In genomic region chr9:108442604-108443277, GRCh38 we compare ENCODE assay signal across 21 cellular contexts.
A peak's percentile ranks its signal among the peaks of the same experiment; 100 is the strongest.
DNase-seq lines count a peak whose midpoint lies in the region; ATAC-seq and TF ChIP-seq lines count a peak whose summit lies in the region.
"Had no signal": no experiment of that assay in that cellular context is flagged by ENCODE, and none has a peak within 500 bp of the region (broad histone marks: within the 10 kb centered on the region; RNA-seq: fewer than 3 reads in every experiment).

No MANE protein-coding gene starts in this region.

- H3K4me1 ChIP-seq in IMR-90 (ENCODE audit: control insufficient read depth, insufficient read depth, low read length) (peaks cover 21% of the 10 kb centered on the region), esophagus (ENCODE audit: control insufficient read depth in 2 of 2, insufficient read depth in 2 of 2, low read length in 1 of 2) (no peaks in the 10 kb centered on the region)
- H3K4me1 ChIP-seq: right atrium auricular region had no signal

- 8% methylated on average over 2 of the region's 6 CpGs; no CpG with 5 or more reads in 1 of the 2 experiments for WGBS in IMR-90 (ENCODE audit: extremely low coverage in 2 of 2, insufficient read length in 1 of 2), 2 experiments
- 43 to 44% methylated on average over 6 of the region's 6 CpGs for WGBS in esophagus, 2 donors

- peak overlapping the region; percentile 69 for H4K91ac ChIP-seq in IMR-90 (ENCODE audit: insufficient read depth, low read depth, low read length)

- CTCF ChIA-PET in AG04450 (lab: Charles Lee) (interaction anchor here (0.6 to 1.6 kb wide), 2 partner anchors 123 to 1430 kb away, joined by 6 to 7 read pairs; no protein-coding TSS in a partner anchor), IMR-90 (lab: Yijun Ruan, JAX) (interaction anchor here (0.7 to 0.8 kb wide), 2 partner anchors 39 to 82 kb away, joined by 3 read pairs; no protein-coding TSS in a partner anchor)

- peak overlapping the region; percentile 95 for H3K18ac ChIP-seq in IMR-90 (ENCODE audit: low read depth, low read length)

- DNase-seq in AG04450 (ENCODE audit: low read depth, low spot score) = peak; percentile 21
- DNase-seq in IMR-90 = peak; percentile 17
- DNase-seq in osteocyte (ENCODE audit: extremely low spot score, unreplicated experiment) = no peak
- DNase-seq in immature natural killer cell = no peak
- no peak for DNase-seq in NCI-H226
- DNase-seq in NCI-H1092 (lab: John Stamatoyannopoulos, UW) = no peak
- DNase-seq: activated CD4-positive, alpha-beta memory T cell treated with anti-CD3 and anti-CD28 coated beads, Interleukin-2, amount 10 ng/mL, durations not matched to agents 7 days and 5 days; activated gamma-delta T cell treated with Interleukin-2 at 50 U/mL for 16 hours; activated T-cell treated with anti-CD3 and anti-CD28 coated beads for 4 hours; adrenal gland; CD4-positive, CD25-positive, alpha-beta regulatory T cell; DMS 273 treated with DMSO at 0.1 percent for 48 hours; HCEC 1CT; kidney glomerular epithelial cell; NCI-H146; NCI-H2171; NCI-H524 treated with DMSO at 0.1 percent for 48 hours; stimulated activated CD4-positive, alpha-beta T cell treated with anti-CD3 and anti-CD28 coated beads, Interleukin-15, amount 100 ng/mL, for 24 hours had no signal

- peak overlapping the region; percentile 16; the same call in 1 of the 2 replicates for H3K56ac ChIP-seq in IMR-90 (ENCODE audit: extremely low read depth, insufficient read depth, low read length)

- H3K14ac ChIP-seq in IMR-90 (replicated peaks; ENCODE audit: low read depth, low read length) = peak overlapping the region; percentile 81

- H4K20me1 ChIP-seq in IMR-90 (ENCODE audit: insufficient read depth, low read length) = no peaks in the 10 kb centered on the region

- TF ChIP-seq CTCF in AG04450 (IDR thresholded peaks at IDR 0.05; ENCODE audit: low read depth, low read length) (no peak), IMR-90 (conservative IDR thresholded peaks at IDR 0.05; ENCODE audit: low read depth, low read length) (no peak), osteocyte (IDR thresholded peaks at IDR 0.05) (no peak)

- peak overlapping the region; percentile 81 for H3K23ac ChIP-seq in IMR-90 (ENCODE audit: low read depth, low read length)

- H3K9me3 ChIP-seq in AG04450 (ENCODE audit: control insufficient read depth, insufficient read depth, low read length) (no peaks in the 10 kb centered on the region), IMR-90 (ENCODE audit: control insufficient read depth, insufficient read depth, low read length) (no peaks in the 10 kb centered on the region), esophagus (ENCODE audit: control insufficient read depth in 2 of 2, insufficient read depth in 1 of 2, low read depth in 1 of 2, low read length in 1 of 2) (no peaks in the 10 kb centered on the region)
- H3K9me3 ChIP-seq: adrenal gland, right atrium auricular region had no signal

- H2AFZ ChIP-seq in IMR-90 (replicated peaks; ENCODE audit: low read length, poor library complexity) = peak overlapping the region; percentile 21

- H3K27ac ChIP-seq in AG04450 (ENCODE audit: low read depth, low read length) (no peak overlapping the region), IMR-90 (ENCODE audit: insufficient read depth, low read length) (peak overlapping the region; percentile 62; the same call in 1 of the 2 replicates), esophagus (ENCODE audit: low read depth in 2 of 2, low read length in 1 of 2) (peak overlapping the region; percentile 4 to 13)
- H3K27ac ChIP-seq: adrenal gland, right atrium auricular region had no signal

- in situ Hi-C loops in IMR-90 (cut with MboI; ENCODE audit: low sequenced_read_pairs) = no loop called here

- peak overlapping the region; percentile 41 to 59 for H4K8ac ChIP-seq in IMR-90 (ENCODE audit: low read depth in 2 of 2, low read length in 2 of 2)

- POLR2A ChIA-PET in AG04450 (lab: Yijun Ruan, JAX) (interaction anchor here (0.5 to 0.9 kb wide), 3 partner anchors 37 to 953 kb away, joined by 3 to 9 read pairs (median 3); partner anchors contain the start of gene KLF4), IMR-90 (lab: Charles Lee; ENCODE audit: unreplicated experiment) (interaction anchor here (0.7 kb wide), 1 partner anchor 25 kb away, joined by 3 read pairs; no protein-coding TSS in a partner anchor)

- no TSS peak for BruUV-seq in IMR-90 (replicated peaks; lab: Mats Ljungman, UMichigan)

- H3K4ac ChIP-seq in IMR-90 (ENCODE audit: low read depth, low read length) = peak overlapping the region; percentile 73

- H3K4me2 ChIP-seq in IMR-90 (ENCODE audit: low read depth, low read length) = peak overlapping the region; percentile 24

- H3K36me3 Mint-ChIP-seq in osteocyte (ENCODE audit: unreplicated experiment) = no peaks in the 10 kb centered on the region
- H3K36me3 Mint-ChIP-seq in immature natural killer cell = no peaks in the 10 kb centered on the region
- H3K36me3 Mint-ChIP-seq: CD4-positive, CD25-positive, alpha-beta regulatory T cell had no signal

- no peak for TF ChIP-seq POLR2A in IMR-90 (IDR thresholded peaks at IDR 0.05; ENCODE audit: low read depth, low read length)

- H3K27ac Mint-ChIP-seq in osteocyte (ENCODE audit: unreplicated experiment) = peak overlapping the region; percentile 90
- no peak overlapping the region for H3K27ac Mint-ChIP-seq in immature natural killer cell
- H3K27ac Mint-ChIP-seq: activated CD4-positive, alpha-beta memory T cell treated with anti-CD3 and anti-CD28 coated beads, Interleukin-2, amount 10 ng/mL, durations not matched to agents 7 days and 5 days had no signal

- H3K79me1 ChIP-seq in IMR-90 (ENCODE audit: low read depth in 1 of 2, low read length in 2 of 2) = no peaks in the 10 kb centered on the region

- H2AK9ac ChIP-seq in IMR-90 (replicated peaks; ENCODE audit: low read depth, low read length, poor library complexity) = no peak overlapping the region

- peak overlapping the region; percentile 90 for H2BK20ac ChIP-seq in IMR-90 (ENCODE audit: low read depth, low read length)

- peak overlapping the region; percentile 80; the same call in 2 of the 3 replicates for H2BK15ac ChIP-seq in IMR-90 (ENCODE audit: low read depth, low read length)

- peak overlapping the region; percentile 30 for H2AK5ac ChIP-seq in IMR-90 (ENCODE audit: low read depth, low read length)

- H4K5ac ChIP-seq in IMR-90 (ENCODE audit: low read depth, low read length) = peak overlapping the region; percentile 86

- H3K27me3 Mint-ChIP-seq in osteocyte (ENCODE audit: unreplicated experiment) = no peaks in the 10 kb centered on the region
- H3K27me3 Mint-ChIP-seq in immature natural killer cell (ENCODE audit: low read depth in 3 of 3) = peaks cover 0 to 2% (median 0%) of the 10 kb centered on the region in 3 donors
- H3K27me3 Mint-ChIP-seq: activated CD4-positive, alpha-beta memory T cell treated with anti-CD3 and anti-CD28 coated beads, Interleukin-2, amount 10 ng/mL, durations not matched to agents 7 days and 5 days; CD4-positive, CD25-positive, alpha-beta regulatory T cell had no signal

- dilution Hi-C loops in IMR-90 (cut with HindIII; ENCODE audit: low sequenced_read_pairs, unreplicated experiment) = no loop called here

- H3K4me1 Mint-ChIP-seq in osteocyte (ENCODE audit: unreplicated experiment) = peaks cover 75% of the 10 kb centered on the region
- H3K4me1 Mint-ChIP-seq in immature natural killer cell = no peaks in the 10 kb centered on the region
- H3K4me1 Mint-ChIP-seq: activated CD4-positive, alpha-beta memory T cell treated with anti-CD3 and anti-CD28 coated beads, Interleukin-2, amount 10 ng/mL, durations not matched to agents 7 days and 5 days; CD4-positive, CD25-positive, alpha-beta regulatory T cell had no signal

- H3K9me1 ChIP-seq in IMR-90 (ENCODE audit: insufficient read depth, low read length) = peaks cover 12% of the 10 kb centered on the region

- H3K27me3 ChIP-seq in AG04450 (ENCODE audit: control insufficient read depth, insufficient read depth, low read length) = no peaks in the 10 kb centered on the region
- no peaks in the 10 kb centered on the region for H3K27me3 ChIP-seq in IMR-90 (ENCODE audit: control insufficient read depth, insufficient read depth, low read length)
- H3K27me3 ChIP-seq in esophagus (ENCODE audit: control insufficient read depth in 1 of 2, insufficient read depth in 2 of 2, low read length in 2 of 2) = no peaks in the 10 kb centered on the region
- H3K27me3 ChIP-seq: right atrium auricular region had no signal

- no peaks in the 10 kb centered on the region for H3K36me3 ChIP-seq in IMR-90 (ENCODE audit: control insufficient read depth, insufficient read depth, low read length)
- no peaks in the 10 kb centered on the region for H3K36me3 ChIP-seq in esophagus (ENCODE audit: control insufficient read depth in 2 of 2, insufficient read depth in 2 of 2, low read length in 1 of 2)
- H3K36me3 ChIP-seq: adrenal gland, right atrium auricular region had no signal

- no peaks in the 10 kb centered on the region for H3K9me3 Mint-ChIP-seq in osteocyte (ENCODE audit: unreplicated experiment)
- peaks cover 0 to 17% (median 7%) of the 10 kb centered on the region in 6 donors for H3K9me3 Mint-ChIP-seq in immature natural killer cell

- peak overlapping the region; percentile 14 for H2BK5ac ChIP-seq in IMR-90 (ENCODE audit: low read depth, low read length, poor library complexity, severe bottlenecking)

- peak overlapping the region; percentile 89 for H2BK120ac ChIP-seq in IMR-90 (ENCODE audit: low read depth, low read length)

- H3K4me3 ChIP-seq in AG04450 (ENCODE audit: low read depth, low read length) (no peak overlapping the region), IMR-90 (ENCODE audit: insufficient read depth, low read depth, low read length) (no peak overlapping the region), esophagus (ENCODE audit: low read depth in 1 of 2, low read length in 2 of 2) (no peak overlapping the region)
- H3K4me3 ChIP-seq: adrenal gland, right atrium auricular region had no signal

- no peak for TF ChIP-seq RAD21 in IMR-90 (IDR thresholded peaks at IDR 0.05; ENCODE audit: low read length)

- H3K4me3 Mint-ChIP-seq in osteocyte (ENCODE audit: unreplicated experiment) (peak overlapping the region; percentile 30), immature natural killer cell (no peak overlapping the region)
- H3K4me3 Mint-ChIP-seq: activated CD4-positive, alpha-beta memory T cell treated with anti-CD3 and anti-CD28 coated beads, Interleukin-2, amount 10 ng/mL, durations not matched to agents 7 days and 5 days; CD4-positive, CD25-positive, alpha-beta regulatory T cell had no signal

- no peak for ATAC-seq in IMR-90 (ENCODE audit: low read depth)
- ATAC-seq in GM19035 (IDR thresholded peaks at IDR 0.05; ENCODE audit: unreplicated experiment) = no peak

- no peak overlapping the region for H3K9ac ChIP-seq in IMR-90 (ENCODE audit: low read depth, low read length)

- intact Hi-C loops in IMR-90 (cut with micrococcal nuclease) = loop anchor here (2.0 to 10.0 kb wide), 6 partner anchors 35 to 960 kb away; no protein-coding TSS in a partner anchor

TF ChIP-seq in IMR-90, 13 proteins besides CTCF, POLR2A, EP300 and RAD21 (continues in another document):
- no peak for TF ChIP-seq MAFK (IDR thresholded peaks at IDR 0.05; ENCODE audit: low read depth, low read length)
- TF ChIP-seq FOS (IDR thresholded peaks at IDR 0.05; ENCODE audit: low read depth, low read length) = no peak

Comparison
In these comparisons a context has a peak if more than half of its experiments do, and no peak if none do; other contexts are left out.
1. DNase-seq: peak in AG04450 (single experiment) and IMR-90 (single experiment); none in osteocyte (single experiment), immature natural killer cell (0 of 3), NCI-H226 (single experiment) and NCI-H1092 (single experiment).